ENCODE assay signal across 8 cellular contexts in the genomic region with DNA sequence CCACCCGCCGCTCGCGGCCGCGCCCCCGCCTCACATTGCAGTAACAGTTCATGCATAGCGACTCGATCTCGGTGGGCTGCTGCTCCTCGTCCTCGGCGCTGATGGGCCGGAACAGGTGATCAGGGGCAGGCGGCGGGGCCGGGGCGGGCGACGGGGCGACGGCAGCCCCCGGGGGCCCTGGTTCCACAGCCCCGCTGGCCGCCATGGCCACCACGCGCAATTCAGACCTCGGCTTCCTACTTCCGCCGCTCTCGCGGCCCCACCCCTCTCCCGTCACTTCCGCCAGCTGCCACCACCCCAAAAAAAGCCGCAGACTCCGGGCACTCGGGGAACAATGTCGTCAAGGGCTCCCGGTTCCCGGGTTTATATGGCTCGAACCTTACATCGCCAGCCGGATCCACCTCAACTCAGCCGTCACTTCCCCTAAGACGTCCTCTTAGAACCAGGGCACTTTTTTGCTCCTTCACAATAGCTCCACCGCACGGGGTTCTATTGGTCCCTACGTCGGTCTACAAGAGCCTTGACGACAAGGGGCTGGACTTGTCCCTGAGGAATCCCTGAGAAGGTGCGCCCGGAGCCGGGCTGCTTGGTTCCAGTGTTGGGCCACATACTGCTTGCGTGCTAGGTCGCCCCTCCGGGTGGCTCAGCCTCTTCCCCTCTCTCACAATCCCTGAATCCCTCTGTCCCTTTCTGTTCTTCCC. TPM values are rescaled to one million over a fixed set of nuclear protein-coding genes. Genes with fewer than 3 reads are reported as not detected.
DNase-seq lines count a peak whose midpoint lies in the region; ATAC-seq and TF ChIP-seq lines count a peak whose summit lies in the region.

A gene with protein sequence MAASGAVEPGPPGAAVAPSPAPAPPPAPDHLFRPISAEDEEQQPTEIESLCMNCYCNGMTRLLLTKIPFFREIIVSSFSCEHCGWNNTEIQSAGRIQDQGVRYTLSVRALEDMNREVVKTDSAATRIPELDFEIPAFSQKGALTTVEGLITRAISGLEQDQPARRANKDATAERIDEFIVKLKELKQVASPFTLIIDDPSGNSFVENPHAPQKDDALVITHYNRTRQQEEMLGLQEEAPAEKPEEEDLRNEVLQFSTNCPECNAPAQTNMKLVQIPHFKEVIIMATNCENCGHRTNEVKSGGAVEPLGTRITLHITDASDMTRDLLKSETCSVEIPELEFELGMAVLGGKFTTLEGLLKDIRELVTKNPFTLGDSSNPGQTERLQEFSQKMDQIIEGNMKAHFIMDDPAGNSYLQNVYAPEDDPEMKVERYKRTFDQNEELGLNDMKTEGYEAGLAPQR (minus strand): TSS at position 238 of the 701 bp plus-strand sequence. CDS start 33 bp downstream, at position 205.

- peaks cover 48% of the 10 kb centered on the region for H3K36me3 Mint-ChIP-seq in dendritic cell treated with granulocyte-macrophage colony-stimulating factor and Interleukin-4, amounts not matched to agents 40 ng/mL and 50 ng/mL, for 4 days (ENCODE audit: low read depth)

- intact Hi-C loops in dendritic cell treated with granulocyte-macrophage colony-stimulating factor and Interleukin-4, amounts not matched to agents 40 ng/mL and 50 ng/mL, for 4 days (cut with micrococcal nuclease) = loop anchor here (1.0 to 5.0 kb wide), 2 partner anchors 15 to 444 kb away; a partner anchor contains a TSS
- intact Hi-C loops in left lung (cut with DNase I) = no loop called here

- peaks cover 13% of the 10 kb centered on the region for H3K27me3 Mint-ChIP-seq in dendritic cell treated with granulocyte-macrophage colony-stimulating factor and Interleukin-4, amounts not matched to agents 40 ng/mL and 50 ng/mL, for 4 days

- H3K4me3 Mint-ChIP-seq in dendritic cell treated with granulocyte-macrophage colony-stimulating factor and Interleukin-4, amounts not matched to agents 40 ng/mL and 50 ng/mL, for 4 days = peak within 1 kb of the TSS; percentile 82

- TF ChIP-seq CTCF in AG10803 (conservative IDR thresholded peaks at IDR 0.05; ENCODE audit: low read length) (no peak), left lung (IDR thresholded peaks at IDR 0.05) (peak in 1 of 2 donors; percentile 23)

- H3K27ac ChIP-seq in left lung = peak within 1 kb of the TSS; percentile 82 to 85

- H3K27ac Mint-ChIP-seq in dendritic cell treated with granulocyte-macrophage colony-stimulating factor and Interleukin-4, amounts not matched to agents 40 ng/mL and 50 ng/mL, for 4 days = peak within 1 kb of the TSS; percentile 98

- DNase-seq in AG10803 (ENCODE audit: low read depth) (peak; percentile 65), NCI-H748 (lab: John Stamatoyannopoulos, UW; ENCODE audit: unreplicated experiment) (peak; percentile 65), left lung (peak; percentile 89 to 97)
- DNase-seq in activated CD4-positive, alpha-beta T cell treated with anti-CD3 and anti-CD28 coated beads, Interleukin-2, amount 50 U/mL, for 24 hours (ENCODE audit: low read depth in 1 of 2, low spot score in 1 of 2) = peak; percentile 74
- peak; percentile 76 for DNase-seq in stimulated activated CD4-positive, alpha-beta T cell treated with anti-CD3 and anti-CD28 coated beads, Interleukin-2, amount 100 ng/mL, for 4 hours (ENCODE audit: low read depth)

- peaks cover 13 to 30% of the 10 kb centered on the region in 2 donors for H3K4me1 ChIP-seq in left lung

- peaks cover 45% of the 10 kb centered on the region for H3K4me1 Mint-ChIP-seq in dendritic cell treated with granulocyte-macrophage colony-stimulating factor and Interleukin-4, amounts not matched to agents 40 ng/mL and 50 ng/mL, for 4 days (ENCODE audit: low read depth)

- no peaks in the 10 kb centered on the region for H3K9me3 ChIP-seq in left lung

- peak; percentile 93 for ATAC-seq in GM19025 (IDR thresholded peaks at IDR 0.05; ENCODE audit: low read depth, unreplicated experiment)
- ATAC-seq in HG03196 (IDR thresholded peaks at IDR 0.05; ENCODE audit: unreplicated experiment) = peak; percentile 87
- ATAC-seq in left lung = peak; percentile 92

- H3K4me3 ChIP-seq in AG10803 (ENCODE audit: low read length) = peak within 1 kb of the TSS; percentile 87
- H3K4me3 ChIP-seq in left lung = peak within 1 kb of the TSS; percentile 71 to 100

- no peaks in the 10 kb centered on the region for H3K9me3 Mint-ChIP-seq in dendritic cell treated with granulocyte-macrophage colony-stimulating factor and Interleukin-4, amounts not matched to agents 40 ng/mL and 50 ng/mL, for 4 days

- no peaks in the 10 kb centered on the region for H3K27me3 ChIP-seq in left lung

- peaks cover 0 to 36% of the 10 kb centered on the region in 2 donors for H3K36me3 ChIP-seq in left lung

RNA-seq across cellular contexts. Expression of the gene that starts here (rescaled TPM):
- total RNA-seq in left lung = 10 to 100 TPM; 30.5 to 52.2 TPM

Comparison
In these comparisons a context has a peak if more than half of its experiments do, and no peak if none do; other contexts are left out.
1. Peak in every context shown above with its lines: DNase-seq, ATAC-seq, H3K4me3 ChIP-seq and H3K27ac ChIP-seq.